Comparison of ENCODE assay signal across 7 cellular contexts in the genomic region with DNA sequence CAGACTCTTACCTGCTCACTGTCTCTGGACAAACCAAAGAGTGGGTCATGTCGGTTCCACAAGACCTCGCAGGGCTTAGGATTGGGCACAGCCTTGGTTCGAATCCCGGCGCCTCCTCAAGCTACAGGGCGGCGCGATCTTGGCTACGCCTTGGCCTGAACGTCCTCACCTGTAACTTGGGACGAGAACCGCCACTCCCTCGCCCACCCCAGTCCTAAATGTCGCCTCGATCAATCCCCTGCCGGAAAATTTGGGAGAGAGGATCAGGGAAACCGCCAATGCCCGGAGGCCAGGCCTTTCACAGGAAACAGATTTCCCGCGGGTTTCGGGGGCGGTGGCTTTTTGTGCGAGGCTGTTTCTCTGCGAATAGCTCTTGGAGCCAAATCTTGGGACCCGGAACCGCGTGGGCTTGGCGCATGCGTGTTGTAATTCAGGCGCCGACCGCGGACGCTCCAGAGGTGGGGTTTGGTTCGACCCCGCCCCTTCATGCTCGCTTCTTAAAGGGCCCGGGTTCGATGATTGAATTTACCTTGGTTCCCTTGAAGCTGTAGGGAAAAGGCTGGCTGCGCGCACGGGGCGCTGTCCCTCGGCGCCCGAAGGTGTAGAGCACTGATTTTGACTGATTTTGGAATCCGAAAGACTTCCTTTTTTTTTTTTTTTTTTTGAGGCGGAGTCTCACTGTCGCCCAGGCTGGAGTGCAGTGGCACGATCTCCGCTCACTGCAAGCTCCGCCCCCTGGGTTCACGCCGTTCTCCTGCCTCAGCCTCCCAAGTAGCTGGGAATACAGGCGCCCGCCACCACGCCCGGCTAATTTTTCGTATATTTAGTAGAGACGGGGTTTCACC.
DNase-seq lines count a peak whose midpoint lies in the region; ATAC-seq lines count a peak whose summit lies in the region.

A gene with protein sequence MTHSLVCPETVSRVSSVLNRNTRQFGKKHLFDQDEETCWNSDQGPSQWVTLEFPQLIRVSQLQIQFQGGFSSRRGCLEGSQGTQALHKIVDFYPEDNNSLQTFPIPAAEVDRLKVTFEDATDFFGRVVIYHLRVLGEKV (minus strand): TSS at position 403 of the 845 bp plus-strand sequence. CDS start 354 bp downstream, at position 49.

- H3K27ac ChIP-seq in caudate nucleus (ENCODE audit: low read depth, low read length) = peak within 1 kb of the TSS; percentile 70

- ATAC-seq in GM18517 (IDR thresholded peaks at IDR 0.05; ENCODE audit: unreplicated experiment) = peak; percentile 69
- peak; percentile 73 for ATAC-seq in HG03103 (IDR thresholded peaks at IDR 0.05; ENCODE audit: low read depth, unreplicated experiment)

- peak; percentile 94 to 97 for DNase-seq in NCI-H446 (lab: John Stamatoyannopoulos, UW)
- peak; percentile 74 to 82 (median 79) for DNase-seq in activated CD4-positive, CD25-positive, alpha-beta regulatory T cell (lab: John Stamatoyannopoulos, UW)
- peak in 60 of 61 donors; percentile 30 to 96 (median 82) for DNase-seq in caudate nucleus (lab: John Stamatoyannopoulos, UW)
- DNase-seq in inferior parietal cortex (ENCODE audit: extremely low spot score) = peak; percentile 92
- peak; percentile 72 for DNase-seq in smooth muscle cell of the brain vasculature (ENCODE audit: low read depth, low spot score)

Comparison
In these comparisons a context has a peak if more than half of its experiments do, and no peak if none do; other contexts are left out.
1. Peak in every context shown above with its lines: DNase-seq, ATAC-seq and H3K27ac ChIP-seq.